In genomic region chr11:83072689-83073242, GRCh38 we compare ENCODE assay signal across 8 cellular contexts. TPM values are rescaled to one million over a fixed set of nuclear protein-coding genes. Genes with fewer than 3 reads are reported as not detected.
DNase-seq lines count a peak whose midpoint lies in the region; ATAC-seq and TF ChIP-seq lines count a peak whose summit lies in the region.

No MANE protein-coding gene starts in this region.

- ATAC-seq in foreskin keratinocyte (no peak), HG03439 (IDR thresholded peaks at IDR 0.05; ENCODE audit: unreplicated experiment) (no peak), GM18511 (IDR thresholded peaks at IDR 0.05; ENCODE audit: unreplicated experiment) (no peak), GM19395 (IDR thresholded peaks at IDR 0.05; ENCODE audit: unreplicated experiment) (no peak)

- DNase-seq in Peyer's patch (no peak), foreskin keratinocyte (no peak), cerebellar cortex (ENCODE audit: low spot score) (no peak)

- no peak for TF ChIP-seq CTCF in Peyer's patch (IDR thresholded peaks at IDR 0.05)
- no peak for TF ChIP-seq CTCF in foreskin keratinocyte (conservative IDR thresholded peaks at IDR 0.05)

- peaks cover 0 to 5% (median 0%) of the 10 kb centered on the region in 3 donors for H3K36me3 ChIP-seq in Peyer's patch

- peak overlapping the region; percentile 89 to 96 (median 92) for H3K27ac ChIP-seq in Peyer's patch
- H3K27ac ChIP-seq in foreskin keratinocyte = peak overlapping the region; percentile 91
- H3K27ac ChIP-seq in skin epidermis = peak overlapping the region in 20 of 21 experiments; percentile 86 to 98 (median 93)

- H3K9me3 ChIP-seq in Peyer's patch = no peaks in the 10 kb centered on the region

- H3K4me1 ChIP-seq in Peyer's patch (peaks cover 0 to 33% (median 7%) of the 10 kb centered on the region in 4 donors), foreskin keratinocyte (peaks cover 9% of the 10 kb centered on the region)

- peak; percentile 35 for TF ChIP-seq POLR2A in GM19193 (IDR thresholded peaks at IDR 0.05; ENCODE audit: extremely low read depth, insufficient read depth, insufficient read length)
- no peak for TF ChIP-seq POLR2A in Peyer's patch (IDR thresholded peaks at IDR 0.05)

- H3K27me3 ChIP-seq in Peyer's patch = no peaks in the 10 kb centered on the region
- no peaks in the 10 kb centered on the region for H3K27me3 ChIP-seq in foreskin keratinocyte

- peak overlapping the region; percentile 60 to 79 (median 70) for H3K4me3 ChIP-seq in Peyer's patch
- H3K4me3 ChIP-seq in skin epidermis = peak overlapping the region; percentile 65 to 87 (median 74)

RNA-seq across cellular contexts. Expression of gene RAB30, which starts 1.1 kb away (rescaled TPM):
- 10 to 100 TPM in 2 of 4 donors, 1 to 10 TPM in 2; 3.4 to 54.8 (median 11.5) TPM for total RNA-seq in Peyer's patch
- 3.5 and 4.7 TPM in 2 replicates for total RNA-seq in foreskin keratinocyte
- polyA plus RNA-seq in foreskin keratinocyte = 1.1 and 1.8 TPM in 2 replicates
